Comparison of ENCODE assay signal across 29 cellular contexts in genomic region chr9:133169102-133169501, GRCh38. TPM values are rescaled to one million over a fixed set of nuclear protein-coding genes. Genes with fewer than 3 reads are reported as not detected.
"Had no signal": no experiment of that assay in that cellular context is flagged by ENCODE, and none has a peak within 500 bp of the region (broad histone marks: within the 10 kb centered on the region; RNA-seq: fewer than 3 reads in every experiment).

No MANE protein-coding gene starts in this region.

- H3K36me3 ChIP-seq: ascending aorta, brain microvascular endothelial cell, sigmoid colon, thoracic aorta had no signal

- H3K9me3 ChIP-seq: ascending aorta, mucosa of descending colon, sigmoid colon, thoracic aorta had no signal

- DNase-seq: activated CD4-positive, alpha-beta T cell treated with anti-CD3 and anti-CD28 coated beads for 1 hour; activated CD4-positive, alpha-beta T cell treated with anti-CD3 and anti-CD28 coated beads, Interleukin-2, amount 50 U/mL, for 1 hour; activated CD8-positive, alpha-beta T cell treated with anti-CD3 and anti-CD28 coated beads, Interleukin-2, amount 10 ng/mL, durations not matched to agents 7 days and 5 days; activated gamma-delta T cell; brain microvascular endothelial cell; central memory CD4-positive, alpha-beta T cell; effector memory CD4-positive, alpha-beta T cell; glutamatergic neuron; immature natural killer cell; mucosa of descending colon; stimulated activated CD4-positive, alpha-beta T cell treated with anti-CD3 and anti-CD28 coated beads, Interleukin-4, amount 100 ng/mL, for 1 hour; stimulated activated naive CD4-positive, alpha-beta T cell; T-helper 1 cell had no signal

- H3K27ac Mint-ChIP-seq: activated CD8-positive, alpha-beta T cell treated with anti-CD3 and anti-CD28 coated beads, Interleukin-2, amount 10 ng/mL, durations not matched to agents 7 days and 5 days; activated naive CD4-positive, alpha-beta T cell treated with anti-CD3 and anti-CD28 coated beads, Interleukin-2, amount 50 U/mL, for 72 hours; activated T-helper 1 cell treated with anti-CD3 and anti-CD28 coated beads, Interleukin-12 subunit alpha, Interleukin-12 subunit beta, Interleukin-2, Interleukin-4 antibody, amounts not matched to agents 30 ng/mL and 10 ng/mL and 1 ng/mL, durations not matched to agents 14 hours and 24 hours and 36 hours; immature natural killer cell had no signal

- ATAC-seq: activated CD8-positive, alpha-beta T cell treated with anti-CD3 and anti-CD28 coated beads, Interleukin-2, amount 10 ng/mL, durations not matched to agents 7 days and 5 days; activated naive CD4-positive, alpha-beta T cell treated with anti-CD3 and anti-CD28 coated beads, Interleukin-2, amount 50 U/mL, for 72 hours; esophagus mucosa; left ventricle myocardium superior; mucosa of descending colon had no signal

- H3K36me3 Mint-ChIP-seq: activated naive CD4-positive, alpha-beta T cell treated with anti-CD3 and anti-CD28 coated beads, Interleukin-2, amount 50 U/mL, for 72 hours; immature natural killer cell had no signal

- H3K27me3 ChIP-seq: ascending aorta, hepatocyte, sigmoid colon had no signal

- H3K4me3 Mint-ChIP-seq: activated CD8-positive, alpha-beta T cell treated with anti-CD3 and anti-CD28 coated beads, Interleukin-2, amount 10 ng/mL, durations not matched to agents 7 days and 5 days; activated T-helper 1 cell treated with anti-CD3 and anti-CD28 coated beads, Interleukin-12 subunit alpha, Interleukin-12 subunit beta, Interleukin-2, Interleukin-4 antibody, amounts not matched to agents 30 ng/mL and 10 ng/mL and 1 ng/mL, durations not matched to agents 14 hours and 24 hours and 36 hours; immature natural killer cell had no signal

- H3K9me3 Mint-ChIP-seq: activated naive CD4-positive, alpha-beta T cell treated with anti-CD3 and anti-CD28 coated beads, Interleukin-2, amount 50 U/mL, for 72 hours; activated T-helper 1 cell treated with anti-CD3 and anti-CD28 coated beads, Interleukin-12 subunit alpha, Interleukin-12 subunit beta, Interleukin-2, Interleukin-4 antibody, amounts not matched to agents 30 ng/mL and 10 ng/mL and 1 ng/mL, durations not matched to agents 14 hours and 24 hours and 36 hours; immature natural killer cell had no signal

- H3K27ac ChIP-seq: ascending aorta, brain microvascular endothelial cell, hepatocyte, sigmoid colon, thoracic aorta had no signal

- H3K4me3 ChIP-seq: ascending aorta, hepatocyte, mucosa of descending colon, sigmoid colon, thoracic aorta had no signal

RNA-seq across cellular contexts. Expression of gene GBGT1, which starts 5.4 kb away (rescaled TPM):
- polyA plus RNA-seq: immature natural killer cell, neural cell had no signal

RNA-seq across cellular contexts. Expression of gene OBP2B, which starts 39.9 kb away (rescaled TPM):
- total RNA-seq: activated CD8-positive, alpha-beta T cell treated with anti-CD3 and anti-CD28 coated beads, Interleukin-2, amount 10 ng/mL, durations not matched to agents 7 days and 5 days; activated naive CD4-positive, alpha-beta T cell treated with anti-CD3 and anti-CD28 coated beads, Interleukin-2, amount 50 U/mL, for 72 hours; activated T-helper 1 cell treated with anti-CD3 and anti-CD28 coated beads, Interleukin-12 subunit alpha, Interleukin-12 subunit beta, Interleukin-2, Interleukin-4 antibody, amounts not matched to agents 30 ng/mL and 10 ng/mL and 1 ng/mL, durations not matched to agents 14 hours and 24 hours and 36 hours; ascending aorta; dermis microvascular lymphatic vessel endothelial cell; endothelial cell of umbilical vein; esophagus mucosa; frontal cortex; hepatocyte; left ventricle myocardium superior; mucosa of descending colon; omental fat pad; renal cortical epithelial cell; sigmoid colon; thoracic aorta; ureter had no signal
- polyA plus RNA-seq: adipose tissue, endothelial cell of umbilical vein, hepatocyte, immature natural killer cell, neural cell, sigmoid colon had no signal
